Comparison of ENCODE assay signal across 37 cellular contexts in genomic region chr5:180914646-180915045, GRCh38. TPM values are rescaled to one million over a fixed set of nuclear protein-coding genes. Genes with fewer than 3 reads are reported as not detected.
"Had no signal": no experiment of that assay in that cellular context is flagged by ENCODE, and none has a peak within 500 bp of the region (broad histone marks: within the 10 kb centered on the region; RNA-seq: fewer than 3 reads in every experiment).

No MANE protein-coding gene starts in this region.

- H3K4me1 ChIP-seq: ascending aorta had no signal

- H3K27me3 ChIP-seq: ascending aorta, cardiac muscle cell had no signal

- H3K9me3 ChIP-seq: ascending aorta had no signal

- H3K36me3 ChIP-seq: ascending aorta, cardiac muscle cell had no signal

- ATAC-seq: activated CD8-positive, alpha-beta memory T cell treated with anti-CD3 and anti-CD28 coated beads, Interleukin-2, amount 10 ng/mL, durations not matched to agents 7 days and 5 days; activated CD8-positive, alpha-beta T cell treated with anti-CD3 and anti-CD28 coated beads for 36 hours; activated naive CD8-positive, alpha-beta T cell treated with anti-CD3 and anti-CD28 coated beads, Interleukin-2, amount 50 U/mL, for 24 hours; T-cell had no signal

- DNase-seq: activated B cell treated with CpG ODN at 0.5 μM for 24 hours; activated CD4-positive, alpha-beta memory T cell treated with anti-CD3 and anti-CD28 coated beads for 36 hours; activated CD4-positive, alpha-beta T cell treated with anti-CD3 and anti-CD28 coated beads for 4 hours; activated CD4-positive, alpha-beta T cell treated with anti-CD3 and anti-CD28 coated beads, Interleukin-2, amount 10 ng/mL, durations not matched to agents 24 days and 14 days; activated CD4-positive, alpha-beta T cell treated with anti-CD3 and anti-CD28 coated beads, Interleukin-2, amount 50 U/mL, for 1 hour; activated CD4-positive, alpha-beta T cell treated with anti-CD3 and anti-CD28 coated beads, Interleukin-2, amount 50 U/mL, for 4 hours; activated CD4-positive, CD25-positive, alpha-beta regulatory T cell treated with anti-CD3 and anti-CD28 coated beads, Interleukin-2, amount 50 U/mL, for 72 hours; activated CD8-positive, alpha-beta memory T cell treated with anti-CD3 and anti-CD28 coated beads for 24 hours; activated CD8-positive, alpha-beta memory T cell treated with anti-CD3 and anti-CD28 coated beads, Interleukin-2, amount 10 ng/mL, durations not matched to agents 7 days and 5 days; activated CD8-positive, alpha-beta memory T cell treated with anti-CD3 and anti-CD28 coated beads, Interleukin-2, amount 50 U/mL, for 48 hours; activated CD8-positive, alpha-beta T cell treated with anti-CD3 and anti-CD28 coated beads for 36 hours; activated effector memory CD4-positive, alpha-beta T cell treated with Interleukin-2 at 50 U/mL for 16 hours; activated naive CD4-positive, alpha-beta T cell treated with anti-CD3 and anti-CD28 coated beads, Interleukin-2, amount 10 ng/mL, durations not matched to agents 7 days and 5 days; activated naive CD4-positive, alpha-beta T cell treated with Interleukin-2 at 50 U/mL for 16 hours; activated naive CD8-positive, alpha-beta T cell treated with anti-CD3 and anti-CD28 coated beads, Interleukin-2, amount 10 ng/mL, durations not matched to agents 7 days and 5 days; activated naive CD8-positive, alpha-beta T cell treated with anti-CD3 and anti-CD28 coated beads, Interleukin-2, amount 50 U/mL, for 24 hours; activated T-cell treated with anti-CD3 and anti-CD28 coated beads, Interleukin-2, amount 50 U/mL, for 24 hours; activated T-cell treated with anti-CD3 and anti-CD28 coated beads, Interleukin-2, amount 50 U/mL, for 48 hours; amygdala; anterior cingulate cortex; caudate nucleus; cerebellar nuclear complex; T-cell; T-helper 2 cell; T-helper 9 cell had no signal

- H3K4me3 ChIP-seq: ascending aorta, cardiac muscle cell had no signal

- H3K27ac Mint-ChIP-seq: activated B cell treated with CpG ODN at 0.5 μM for 24 hours; activated CD4-positive, alpha-beta memory T cell treated with anti-CD3 and anti-CD28 coated beads for 36 hours; activated CD4-positive, alpha-beta T cell treated with anti-CD3 and anti-CD28 coated beads, Interleukin-2, amount 10 ng/mL, durations not matched to agents 24 days and 14 days; activated CD8-positive, alpha-beta memory T cell treated with anti-CD3 and anti-CD28 coated beads, Interleukin-2, amount 10 ng/mL, durations not matched to agents 7 days and 5 days; activated CD8-positive, alpha-beta T cell treated with anti-CD3 and anti-CD28 coated beads for 36 hours; activated naive CD4-positive, alpha-beta T cell treated with anti-CD3 and anti-CD28 coated beads, Interleukin-2, amount 10 ng/mL, durations not matched to agents 7 days and 5 days; activated naive CD4-positive, alpha-beta T cell treated with anti-CD3 and anti-CD28 coated beads, Interleukin-2, amount 50 U/mL, for 24 hours; activated naive CD8-positive, alpha-beta T cell; activated naive CD8-positive, alpha-beta T cell treated with anti-CD3 and anti-CD28 coated beads, Interleukin-2, amount 10 ng/mL, durations not matched to agents 7 days and 5 days; activated naive CD8-positive, alpha-beta T cell treated with anti-CD3 and anti-CD28 coated beads, Interleukin-2, amount 50 U/mL, for 24 hours; activated T-cell treated with anti-CD3 and anti-CD28 coated beads, Interleukin-2, amount 50 U/mL, for 24 hours; activated T-helper 2 cell treated with anti-CD3 and anti-CD28 coated beads, Interferon-gamma antibody, Interleukin-2, Interleukin-4, amounts not matched to agents 10 μg/mL and 5 μg/mL and 100 μg/mL, durations not matched to agents 14 hours and 24 hours and 36 hours; brain; T-cell; T-helper 2 cell treated with Interferon-gamma antibody and Interleukin-4, amounts not matched to agents 5 μg/mL and 100 μg/mL, for 36 hours had no signal

- H3K27ac ChIP-seq: ascending aorta, cardiac muscle cell, VCaP had no signal

- H3K4me1 Mint-ChIP-seq: activated B cell treated with CpG ODN at 0.5 μM for 24 hours; activated CD4-positive, alpha-beta T cell treated with anti-CD3 and anti-CD28 coated beads, Interleukin-2, amount 10 ng/mL, durations not matched to agents 24 days and 14 days; activated naive CD4-positive, alpha-beta T cell treated with anti-CD3 and anti-CD28 coated beads, Interleukin-2, amount 10 ng/mL, durations not matched to agents 7 days and 5 days; activated naive CD4-positive, alpha-beta T cell treated with anti-CD3 and anti-CD28 coated beads, Interleukin-2, amount 50 U/mL, for 24 hours; brain; central memory CD8-positive, alpha-beta T cell; T-cell had no signal

- H3K4me3 Mint-ChIP-seq: activated B cell treated with CpG ODN at 0.5 μM for 24 hours; activated CD4-positive, alpha-beta memory T cell treated with anti-CD3 and anti-CD28 coated beads for 36 hours; activated CD4-positive, alpha-beta T cell treated with anti-CD3 and anti-CD28 coated beads, Interleukin-2, amount 10 ng/mL, durations not matched to agents 24 days and 14 days; activated CD8-positive, alpha-beta memory T cell treated with anti-CD3 and anti-CD28 coated beads, Interleukin-2, amount 10 ng/mL, durations not matched to agents 7 days and 5 days; activated CD8-positive, alpha-beta T cell treated with anti-CD3 and anti-CD28 coated beads for 36 hours; activated naive CD4-positive, alpha-beta T cell treated with anti-CD3 and anti-CD28 coated beads, Interleukin-2, amount 10 ng/mL, durations not matched to agents 7 days and 5 days; activated naive CD4-positive, alpha-beta T cell treated with anti-CD3 and anti-CD28 coated beads, Interleukin-2, amount 50 U/mL, for 24 hours; activated naive CD8-positive, alpha-beta T cell; activated naive CD8-positive, alpha-beta T cell treated with anti-CD3 and anti-CD28 coated beads, Interleukin-2, amount 10 ng/mL, durations not matched to agents 7 days and 5 days; activated naive CD8-positive, alpha-beta T cell treated with anti-CD3 and anti-CD28 coated beads, Interleukin-2, amount 50 U/mL, for 24 hours; activated T-cell treated with anti-CD3 and anti-CD28 coated beads, Interleukin-2, amount 50 U/mL, for 24 hours; brain; central memory CD8-positive, alpha-beta T cell; T-cell; T-helper 2 cell treated with Interferon-gamma antibody and Interleukin-4, amounts not matched to agents 5 μg/mL and 100 μg/mL, for 36 hours had no signal

- H3K9me3 Mint-ChIP-seq: activated B cell treated with CpG ODN at 0.5 μM for 24 hours; activated CD4-positive, alpha-beta memory T cell treated with anti-CD3 and anti-CD28 coated beads for 36 hours; activated CD4-positive, alpha-beta T cell treated with anti-CD3 and anti-CD28 coated beads, Interleukin-2, amount 10 ng/mL, durations not matched to agents 24 days and 14 days; activated CD8-positive, alpha-beta T cell treated with anti-CD3 and anti-CD28 coated beads for 36 hours; activated naive CD4-positive, alpha-beta T cell treated with anti-CD3 and anti-CD28 coated beads, Interleukin-2, amount 10 ng/mL, durations not matched to agents 7 days and 5 days; activated naive CD4-positive, alpha-beta T cell treated with anti-CD3 and anti-CD28 coated beads, Interleukin-2, amount 50 U/mL, for 24 hours; activated naive CD8-positive, alpha-beta T cell treated with anti-CD3 and anti-CD28 coated beads, Interleukin-2, amount 50 U/mL, for 24 hours; activated T-cell treated with anti-CD3 and anti-CD28 coated beads, Interleukin-2, amount 50 U/mL, for 24 hours; activated T-helper 2 cell treated with anti-CD3 and anti-CD28 coated beads, Interferon-gamma antibody, Interleukin-2, Interleukin-4, amounts not matched to agents 10 μg/mL and 5 μg/mL and 100 μg/mL, durations not matched to agents 14 hours and 24 hours and 36 hours; brain; central memory CD8-positive, alpha-beta T cell; T-cell; T-helper 2 cell treated with Interferon-gamma antibody and Interleukin-4, amounts not matched to agents 5 μg/mL and 100 μg/mL, for 36 hours had no signal

- H3K36me3 Mint-ChIP-seq: activated CD4-positive, alpha-beta memory T cell treated with anti-CD3 and anti-CD28 coated beads for 36 hours; activated naive CD4-positive, alpha-beta T cell treated with anti-CD3 and anti-CD28 coated beads, Interleukin-2, amount 10 ng/mL, durations not matched to agents 7 days and 5 days; activated naive CD4-positive, alpha-beta T cell treated with anti-CD3 and anti-CD28 coated beads, Interleukin-2, amount 50 U/mL, for 24 hours; activated naive CD8-positive, alpha-beta T cell; activated naive CD8-positive, alpha-beta T cell treated with anti-CD3 and anti-CD28 coated beads, Interleukin-2, amount 10 ng/mL, durations not matched to agents 7 days and 5 days; brain; T-cell had no signal

RNA-seq across cellular contexts. Expression of gene BTNL8, which starts 15.7 kb away (rescaled TPM):
- total RNA-seq: activated B cell treated with CpG ODN at 0.5 μM for 24 hours; activated CD4-positive, alpha-beta memory T cell treated with anti-CD3 and anti-CD28 coated beads for 36 hours; activated CD4-positive, alpha-beta T cell treated with anti-CD3 and anti-CD28 coated beads, Interleukin-2, amount 10 ng/mL, durations not matched to agents 24 days and 14 days; activated CD8-positive, alpha-beta T cell treated with anti-CD3 and anti-CD28 coated beads for 36 hours; activated naive CD8-positive, alpha-beta T cell treated with anti-CD3 and anti-CD28 coated beads, Interleukin-2, amount 10 ng/mL, durations not matched to agents 7 days and 5 days; ascending aorta; bronchial epithelial cell; cardiac muscle cell; chondrocyte; T-cell; T-helper 1 cell treated with Interleukin-12 subunit alpha and Interleukin-12 subunit beta and Interleukin-4 antibody, amounts not matched to agents 30 ng/mL and 1 ng/mL, for 36 hours had no signal
